In genomic region chr13:60663788-60664187, GRCh38 we compare ENCODE assay signal across 28 cellular contexts.
"Had no signal": no experiment of that assay in that cellular context is flagged by ENCODE, and none has a peak within 500 bp of the region (broad histone marks: within the 10 kb centered on the region; RNA-seq: fewer than 3 reads in every experiment).

No MANE protein-coding gene starts in this region.

- H3K4me3 ChIP-seq: adrenal gland, Peyer's patch, SJSA1 had no signal

- H3K36me3 ChIP-seq: adrenal gland, Peyer's patch, SJSA1 had no signal

- H3K4me1 ChIP-seq: adrenal gland, Peyer's patch, SJSA1 had no signal

- DNase-seq: activated CD4-positive, alpha-beta T cell treated with anti-CD3 and anti-CD28 coated beads, Interleukin-2, amount 10 ng/mL, durations not matched to agents 24 days and 14 days; activated CD4-positive, alpha-beta T cell treated with anti-CD3 and anti-CD28 coated beads, Interleukin-2, amount 50 U/mL, for 4 hours; activated CD8-positive, alpha-beta T cell treated with anti-CD3 and anti-CD28 coated beads for 36 hours; activated effector memory CD4-positive, alpha-beta T cell treated with anti-CD3 and anti-CD28 coated beads, Interleukin-2, amount 50 U/mL, for 16 hours; activated naive CD4-positive, alpha-beta T cell treated with anti-CD3 and anti-CD28 coated beads for 36 hours; activated T-cell treated with anti-CD3 and anti-CD28 coated beads, Interleukin-2, amount 50 U/mL, for 1 hour; activated T-cell treated with anti-CD3 and anti-CD28 coated beads, Interleukin-2, amount 50 U/mL, for 72 hours; adrenal gland; cerebellar nuclear complex; NCI-H1092 treated with DMSO at 0.1 percent for 48 hours; NCI-H1417 treated with DMSO at 0.1 percent for 48 hours; NCI-H187 treated with DMSO at 0.1 percent for 48 hours; NCI-H2081 treated with DMSO at 0.1 percent for 48 hours; NCI-H345; NCI-H524 treated with DMSO at 0.1 percent for 48 hours; PC-3; Peyer's patch; RPMI8226; SHP77 treated with DMSO at 0.1 percent for 48 hours; SK-N-SH had no signal

- H3K4me3 Mint-ChIP-seq: activated CD4-positive, alpha-beta T cell treated with anti-CD3 and anti-CD28 coated beads, Interleukin-2, amount 10 ng/mL, durations not matched to agents 24 days and 14 days; activated CD8-positive, alpha-beta T cell treated with anti-CD3 and anti-CD28 coated beads for 36 hours; activated naive CD4-positive, alpha-beta T cell treated with anti-CD3 and anti-CD28 coated beads for 36 hours; activated T-cell treated with anti-CD3 and anti-CD28 coated beads, Interleukin-2, amount 50 U/mL, for 72 hours; activated T-helper 17 cell treated with anti-CD3 and anti-CD28 coated beads, Interleukin-2, amount 50 U/mL, for 72 hours; brain; T-helper 1 cell treated with Interleukin-12 subunit alpha and Interleukin-12 subunit beta and Interleukin-4 antibody, amounts not matched to agents 30 μg/mL and 1 μg/mL, for 36 hours; T-helper 2 cell treated with Interferon-gamma antibody and Interleukin-4, amounts not matched to agents 5 μg/mL and 100 μg/mL, for 36 hours had no signal

- H3K4me1 Mint-ChIP-seq: activated CD4-positive, alpha-beta T cell treated with anti-CD3 and anti-CD28 coated beads, Interleukin-2, amount 10 ng/mL, durations not matched to agents 24 days and 14 days; activated T-helper 17 cell treated with anti-CD3 and anti-CD28 coated beads, Interleukin-2, amount 50 U/mL, for 72 hours; brain had no signal

- H3K4me2 ChIP-seq: SK-N-SH had no signal

- H3K27me3 Mint-ChIP-seq: activated CD4-positive, alpha-beta T cell treated with anti-CD3 and anti-CD28 coated beads, Interleukin-2, amount 10 ng/mL, durations not matched to agents 24 days and 14 days; activated CD8-positive, alpha-beta T cell treated with anti-CD3 and anti-CD28 coated beads for 36 hours; activated T-helper 17 cell treated with anti-CD3 and anti-CD28 coated beads, Interleukin-2, amount 50 U/mL, for 72 hours; brain had no signal

- ATAC-seq: activated CD8-positive, alpha-beta T cell treated with anti-CD3 and anti-CD28 coated beads for 36 hours; activated naive CD4-positive, alpha-beta T cell treated with anti-CD3 and anti-CD28 coated beads, Interleukin-2, amount 50 U/mL, for 72 hours; activated T-cell treated with anti-CD3 and anti-CD28 coated beads, Interleukin-2, amount 50 U/mL, for 72 hours; activated T-helper 17 cell treated with anti-CD3 and anti-CD28 coated beads, Interleukin-2, amount 50 U/mL, for 72 hours; PC-3 had no signal

- H3K27me3 ChIP-seq: adrenal gland, Peyer's patch, SJSA1 had no signal

- H3K9me3 Mint-ChIP-seq: T-helper 1 cell treated with Interleukin-12 subunit alpha and Interleukin-12 subunit beta and Interleukin-4 antibody, amounts not matched to agents 30 μg/mL and 1 μg/mL, for 36 hours had no signal

- H3K9me2 ChIP-seq: SK-N-SH had no signal

- FAIRE-seq: bronchial epithelial cell, TTC549 had no signal

- H3K9ac ChIP-seq: SK-N-SH had no signal

- H3K36me3 Mint-ChIP-seq: brain had no signal

- H3K27ac Mint-ChIP-seq: activated CD4-positive, alpha-beta T cell treated with anti-CD3 and anti-CD28 coated beads, Interleukin-2, amount 10 ng/mL, durations not matched to agents 24 days and 14 days; activated CD8-positive, alpha-beta T cell treated with anti-CD3 and anti-CD28 coated beads for 36 hours; activated naive CD4-positive, alpha-beta T cell treated with anti-CD3 and anti-CD28 coated beads for 36 hours; activated naive CD4-positive, alpha-beta T cell treated with anti-CD3 and anti-CD28 coated beads, Interleukin-2, amount 50 U/mL, for 72 hours; activated T-cell treated with anti-CD3 and anti-CD28 coated beads, Interleukin-2, amount 50 U/mL, for 72 hours; activated T-helper 17 cell treated with anti-CD3 and anti-CD28 coated beads, Interleukin-2, amount 50 U/mL, for 72 hours; brain; T-helper 1 cell treated with Interleukin-12 subunit alpha and Interleukin-12 subunit beta and Interleukin-4 antibody, amounts not matched to agents 30 μg/mL and 1 μg/mL, for 36 hours; T-helper 2 cell treated with Interferon-gamma antibody and Interleukin-4, amounts not matched to agents 5 μg/mL and 100 μg/mL, for 36 hours had no signal

- H3K9me3 ChIP-seq: adrenal gland, Peyer's patch, SJSA1, SK-N-SH had no signal

- H3K27ac ChIP-seq: adrenal gland, Peyer's patch, SJSA1 had no signal
